Comparison of ENCODE assay signal across 11 cellular contexts in the genomic region with DNA sequence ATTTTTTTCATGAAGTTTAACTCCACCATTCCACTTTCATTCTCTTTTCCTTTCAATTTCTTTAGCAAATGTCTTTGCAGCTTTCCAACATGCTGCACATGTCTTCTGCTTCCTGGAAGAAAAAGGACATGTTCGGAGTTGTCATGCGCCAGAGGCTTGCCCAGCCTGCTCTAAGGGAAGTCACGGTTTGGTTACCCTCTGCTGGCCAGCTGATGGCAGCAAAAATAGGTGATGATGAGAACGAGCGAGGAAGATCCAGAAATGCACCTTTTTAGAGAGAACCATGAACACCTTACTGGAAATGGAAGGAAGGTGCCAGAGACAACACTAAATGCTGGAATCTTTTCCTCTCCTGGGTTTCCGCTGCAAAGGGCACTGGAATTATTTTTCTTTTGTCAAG. TPM values are rescaled to one million over a fixed set of nuclear protein-coding genes. Genes with fewer than 3 reads are reported as not detected.
DNase-seq lines count a peak whose midpoint lies in the region; TF ChIP-seq lines count a peak whose summit lies in the region.
"Had no signal": no experiment of that assay in that cellular context is flagged by ENCODE, and none has a peak within 500 bp of the region (broad histone marks: within the 10 kb centered on the region; RNA-seq: fewer than 3 reads in every experiment).

No MANE protein-coding gene starts in this region.

- peak; percentile 29; the same call in 1 of the 2 replicates for TF ChIP-seq CTCF in BE2C (IDR thresholded peaks at IDR 0.05; ENCODE audit: low read depth, low read length)
- peak; percentile 46 for TF ChIP-seq CTCF in GM12873 (IDR thresholded peaks at IDR 0.05; ENCODE audit: insufficient read depth, low read depth, low read length, missing control alignments)

- DNase-seq in BE2C (no peak), RPMI8226 (peak; percentile 54), iPS-NIHi11 (ENCODE audit: low spot score) (peak; percentile 26), Karpas-422 (no peak), GM03348 (ENCODE audit: low spot score) (no peak), NCI-H748 (lab: John Stamatoyannopoulos, UW; ENCODE audit: unreplicated experiment) (no peak)
- DNase-seq in activated CD8-positive, alpha-beta memory T cell treated with anti-CD3 and anti-CD28 coated beads for 24 hours, result no peak
- DNase-seq: OCI-M1 had no signal

- no peak overlapping the region for H3K27ac ChIP-seq in Karpas-422 (ENCODE audit: low read length)
- H3K27ac ChIP-seq: cardiac muscle cell, KMS-11 had no signal

- peaks cover 1% of the 10 kb centered on the region for H3K79me2 ChIP-seq in Karpas-422 (ENCODE audit: low read length)

- H4K20me1 ChIP-seq in Karpas-422 (ENCODE audit: insufficient read depth, low read depth, low read length), result no peaks in the 10 kb centered on the region

- H3K36me3 ChIP-seq in BE2C (no peaks in the 10 kb centered on the region), Karpas-422 (ENCODE audit: insufficient read depth, low read length) (no peaks in the 10 kb centered on the region)
- H3K36me3 ChIP-seq: cardiac muscle cell had no signal

- H3K9me2 ChIP-seq in Karpas-422 (replicated peaks; ENCODE audit: insufficient read depth, low read length), result no peaks in the 10 kb centered on the region

- no peak overlapping the region for H3K4me2 ChIP-seq in Karpas-422 (ENCODE audit: low read depth, low read length, poor library complexity, severe bottlenecking)
- H3K4me2 ChIP-seq: KMS-11 had no signal

- no peaks in the 10 kb centered on the region for H3K27me3 ChIP-seq in BE2C
- H3K27me3 ChIP-seq in Karpas-422 (ENCODE audit: low read length), result no peaks in the 10 kb centered on the region
- H3K27me3 ChIP-seq: cardiac muscle cell had no signal

- H3K4me1 ChIP-seq in BE2C (no peaks in the 10 kb centered on the region), Karpas-422 (ENCODE audit: low read length) (peaks cover 7% of the 10 kb centered on the region)

- H2AFZ ChIP-seq in Karpas-422 (ENCODE audit: low read length), result no peak overlapping the region

- no peak overlapping the region for H3K9ac ChIP-seq in Karpas-422 (ENCODE audit: low read length)
- H3K9ac ChIP-seq: KMS-11 had no signal

- H3K9me3 ChIP-seq in BE2C, result no peaks in the 10 kb centered on the region
- H3K9me3 ChIP-seq in Karpas-422 (ENCODE audit: low read length), result no peaks in the 10 kb centered on the region

- H3K4me3 ChIP-seq in BE2C (ENCODE audit: low read depth, low read length), result no peak overlapping the region
- no peak overlapping the region for H3K4me3 ChIP-seq in Karpas-422 (ENCODE audit: low read length)
- H3K4me3 ChIP-seq: cardiac muscle cell had no signal

RNA-seq across cellular contexts. Expression of a gene that starts 4.9 kb away (rescaled TPM):
- polyA plus RNA-seq in BE2C (2012; ENCODE audit: insufficient read depth, insufficient read length, low read depth), result 22.3 TPM
- total RNA-seq in Karpas-422 (2014; rRNA removed; shearing (Covaris generic); ENCODE audit: low replicate concordance), result 6.1 and 16.6 TPM in 2 replicates

RNA-seq across cellular contexts. Expression of a gene that starts 29.3 kb away (rescaled TPM):
- 20.1 TPM for polyA plus RNA-seq in BE2C (2012; ENCODE audit: insufficient read depth, insufficient read length, low read depth)
- total RNA-seq in Karpas-422 (2014; rRNA removed; shearing (Covaris generic); ENCODE audit: low replicate concordance), result 21.3 and 22.1 TPM in 2 replicates

RNA-seq across cellular contexts. Expression of a gene that starts 36.8 kb away (rescaled TPM):
- 32.9 TPM for polyA plus RNA-seq in BE2C (2012; ENCODE audit: insufficient read depth, insufficient read length, low read depth)
- 17.6 and 20.8 TPM in 2 replicates for total RNA-seq in Karpas-422 (2014; rRNA removed; shearing (Covaris generic); ENCODE audit: low replicate concordance)

RNA-seq across cellular contexts. Expression of a gene that starts 44.0 kb away (rescaled TPM):
- polyA plus RNA-seq in BE2C (2012; ENCODE audit: insufficient read depth, insufficient read length, low read depth), result 466 TPM
- total RNA-seq in Karpas-422 (2014; rRNA removed; shearing (Covaris generic); ENCODE audit: low replicate concordance), result 52.7 and 61.1 TPM in 2 replicates

RNA-seq across cellular contexts. Expression of a gene that starts 56.5 kb away (rescaled TPM):
- polyA plus RNA-seq in BE2C (2012; ENCODE audit: insufficient read depth, insufficient read length, low read depth), result 135 TPM
- 109 and 175 TPM in 2 replicates for total RNA-seq in Karpas-422 (2014; rRNA removed; shearing (Covaris generic); ENCODE audit: low replicate concordance)

Comparison
In these comparisons a context has a peak if more than half of its experiments do, and no peak if none do; other contexts are left out.
1. DNase-seq: peak in RPMI8226 (single experiment) and iPS-NIHi11 (single experiment); none in BE2C (single experiment), Karpas-422 (single experiment), GM03348 (single experiment), NCI-H748 (single experiment) and activated CD8-positive, alpha-beta memory T cell treated with anti-CD3 and anti-CD28 coated beads for 24 hours (single experiment).